Comparison of ENCODE assay signal across 25 cellular contexts in the genomic region with DNA sequence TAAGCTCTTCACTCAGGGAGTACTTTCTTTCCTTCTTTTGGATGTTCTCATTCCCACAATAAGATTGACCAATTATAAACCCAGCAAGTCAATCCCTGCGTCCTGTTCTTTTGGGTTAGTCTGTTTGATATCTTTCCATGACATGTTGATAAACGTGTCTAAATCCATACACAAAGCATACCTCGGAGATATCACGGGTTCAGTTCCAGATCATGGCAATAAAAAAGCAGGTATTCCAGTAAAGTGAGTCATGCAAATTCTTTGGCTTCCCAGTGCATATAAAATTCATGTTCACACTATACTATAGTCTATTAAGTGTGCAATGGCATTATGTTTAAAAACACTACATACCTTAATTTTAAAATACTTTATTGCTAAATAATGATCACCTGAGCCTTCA.
DNase-seq lines count a peak whose midpoint lies in the region; ATAC-seq and TF ChIP-seq lines count a peak whose summit lies in the region.
"Had no signal": no experiment of that assay in that cellular context is flagged by ENCODE, and none has a peak within 500 bp of the region (broad histone marks: within the 10 kb centered on the region; RNA-seq: fewer than 3 reads in every experiment).

No MANE protein-coding gene starts in this region.

- H3K27ac Mint-ChIP-seq in MCF 10A (ENCODE audit: low read depth, unreplicated experiment), result no peak overlapping the region
- no peak overlapping the region for H3K27ac Mint-ChIP-seq in CD8-positive, alpha-beta T cell
- H3K27ac Mint-ChIP-seq: B cell; CD8-positive, alpha-beta memory T cell; IgD-negative memory B cell had no signal

- no TSS peak for BruUV-seq in MCF 10A (replicated peaks; lab: Mats Ljungman, UMichigan)

- H3K9me3 Mint-ChIP-seq in MCF 10A (ENCODE audit: unreplicated experiment), result no peaks in the 10 kb centered on the region
- H3K9me3 Mint-ChIP-seq in CD8-positive, alpha-beta T cell, result peaks cover 10% of the 10 kb centered on the region

- intact Hi-C loops in MCF 10A (cut with micrococcal nuclease) (no loop called here), breast epithelium (cut with DNase I; ENCODE audit: low total_unique reads) (no loop called here)
- intact Hi-C loops in CD8-positive, alpha-beta T cell (cut with DNase I, micrococcal nuclease), result no loop called here

- no peaks in the 10 kb centered on the region for H3K4me1 Mint-ChIP-seq in MCF 10A (ENCODE audit: insufficient read depth, unreplicated experiment)
- no peaks in the 10 kb centered on the region for H3K4me1 Mint-ChIP-seq in CD8-positive, alpha-beta T cell (ENCODE audit: low read depth)
- H3K4me1 Mint-ChIP-seq: B cell; CD8-positive, alpha-beta memory T cell; IgD-negative memory B cell had no signal

- H3K27me3 ChIP-seq in breast epithelium (no peaks in the 10 kb centered on the region), rectal smooth muscle tissue (ENCODE audit: control insufficient read depth, insufficient read depth, low read length) (no peaks in the 10 kb centered on the region)
- H3K27me3 ChIP-seq in CD8-positive, alpha-beta T cell (ENCODE audit: insufficient read depth, low read length), result no peaks in the 10 kb centered on the region

- TF ChIP-seq CTCF in MCF 10A (IDR thresholded peaks at IDR 0.05; ENCODE audit: unreplicated experiment) (no peak), breast epithelium (IDR thresholded peaks at IDR 0.05) (no peak)
- no peak for TF ChIP-seq CTCF in CD8-positive, alpha-beta T cell (IDR thresholded peaks at IDR 0.05)

- POLR2A ChIA-PET in MCF 10A (lab: Yijun Ruan, JAX), result no interaction called here
- POLR2A ChIA-PET in CD8-positive, alpha-beta T cell (lab: Charles Lee), result no interaction called here

- no peaks in the 10 kb centered on the region for H3K9me3 ChIP-seq in breast epithelium
- H3K9me3 ChIP-seq in CD8-positive, alpha-beta T cell (ENCODE audit: low read length), result no peaks in the 10 kb centered on the region
- H3K9me3 ChIP-seq: SK-N-SH had no signal

- no peaks in the 10 kb centered on the region for H3K27me3 Mint-ChIP-seq in MCF 10A (ENCODE audit: insufficient read depth, unreplicated experiment)
- no peaks in the 10 kb centered on the region for H3K27me3 Mint-ChIP-seq in CD8-positive, alpha-beta T cell (ENCODE audit: low read depth)
- H3K27me3 Mint-ChIP-seq: B cell, IgD-negative memory B cell had no signal

- ATAC-seq in CD8-positive, alpha-beta T cell, result no peak
- ATAC-seq: HCT116 had no signal

- no peak for TF ChIP-seq POLR2A in breast epithelium (IDR thresholded peaks at IDR 0.05)

- H3K9ac ChIP-seq in rectal smooth muscle tissue (ENCODE audit: low read length), result no peak overlapping the region
- H3K9ac ChIP-seq: KMS-11, SK-N-SH had no signal

- H3K4me3 ChIP-seq in breast epithelium, result no peak overlapping the region
- H3K4me3 ChIP-seq in rectal smooth muscle tissue (ENCODE audit: low read length), result no peak overlapping the region
- no peak overlapping the region for H3K4me3 ChIP-seq in CD8-positive, alpha-beta T cell (ENCODE audit: low read depth, low read length)

- no peak overlapping the region for H3K27ac ChIP-seq in breast epithelium
- H3K27ac ChIP-seq in epithelial cell of prostate, result no peak overlapping the region
- peak overlapping the region; percentile 74 for H3K27ac ChIP-seq in rectal smooth muscle tissue (ENCODE audit: low read depth, low read length)
- no peak overlapping the region for H3K27ac ChIP-seq in substantia nigra (ENCODE audit: low read depth, low read length, poor library complexity, severe bottlenecking)
- no peak overlapping the region for H3K27ac ChIP-seq in CD8-positive, alpha-beta T cell (ENCODE audit: low read depth, low read length)
- H3K27ac ChIP-seq: 22Rv1, C4-2B, KMS-11 had no signal

- H3K4me1 ChIP-seq in breast epithelium, result no peaks in the 10 kb centered on the region
- H3K4me1 ChIP-seq in rectal smooth muscle tissue (ENCODE audit: control insufficient read depth, insufficient read depth, low read length), result no peaks in the 10 kb centered on the region
- no peaks in the 10 kb centered on the region for H3K4me1 ChIP-seq in CD8-positive, alpha-beta T cell (ENCODE audit: insufficient read depth, low read length)

- H3K4me3 Mint-ChIP-seq in MCF 10A (ENCODE audit: unreplicated experiment), result no peak overlapping the region
- no peak overlapping the region for H3K4me3 Mint-ChIP-seq in CD8-positive, alpha-beta T cell
- H3K4me3 Mint-ChIP-seq: B cell; CD8-positive, alpha-beta memory T cell; IgD-negative memory B cell had no signal

- H3K36me3 ChIP-seq in breast epithelium (no peaks in the 10 kb centered on the region), rectal smooth muscle tissue (ENCODE audit: control insufficient read depth, insufficient read depth, low read length) (no peaks in the 10 kb centered on the region)
- H3K36me3 ChIP-seq in CD8-positive, alpha-beta T cell (ENCODE audit: insufficient read depth, low read length), result no peaks in the 10 kb centered on the region

- DNase-seq in MCF 10A (ENCODE audit: unreplicated experiment), result peak; percentile 0
- no peak for DNase-seq in breast epithelium (ENCODE audit: low spot score in 2 of 2)
- DNase-seq in epithelial cell of prostate (ENCODE audit: low read depth, low spot score), result peak; percentile 3
- DNase-seq in substantia nigra (lab: John Stamatoyannopoulos, UW), result no peak
- no peak for DNase-seq in HUDEP-2 (lab: John Stamatoyannopoulos, UW; ENCODE audit: unreplicated experiment in 76 of 76)
- DNase-seq in CD8-positive, alpha-beta T cell, result no peak
- DNase-seq: Calu3; CD8-positive, alpha-beta memory T cell; DND-41; MV-4-11; NCI-H1105; NCI-H1436 treated with DMSO at 0.1 percent for 48 hours; NCI-H1930; NCI-H2107; NCI-H446; NCI-H524 treated with DMSO at 0.1 percent for 48 hours; NCI-H774; SK-N-SH had no signal

- H3K36me3 Mint-ChIP-seq in MCF 10A (ENCODE audit: insufficient read depth, unreplicated experiment), result no peaks in the 10 kb centered on the region
- H3K36me3 Mint-ChIP-seq in CD8-positive, alpha-beta T cell, result no peaks in the 10 kb centered on the region
- H3K36me3 Mint-ChIP-seq: CD8-positive, alpha-beta memory T cell; IgD-negative memory B cell had no signal

- CTCF ChIA-PET in MCF 10A (lab: Yijun Ruan, JAX), result no interaction called here
- CTCF ChIA-PET in CD8-positive, alpha-beta T cell (lab: Charles Lee), result no interaction called here

Comparison
In these comparisons a context has a peak if more than half of its experiments do, and no peak if none do; other contexts are left out.
1. DNase-seq: peak in MCF 10A (single experiment) and epithelial cell of prostate (single experiment); none in breast epithelium (0 of 2), substantia nigra (0 of 49), HUDEP-2 (0 of 76) and CD8-positive, alpha-beta T cell (0 of 7).